ENCODE assay signal across 8 cellular contexts in the genomic region with DNA sequence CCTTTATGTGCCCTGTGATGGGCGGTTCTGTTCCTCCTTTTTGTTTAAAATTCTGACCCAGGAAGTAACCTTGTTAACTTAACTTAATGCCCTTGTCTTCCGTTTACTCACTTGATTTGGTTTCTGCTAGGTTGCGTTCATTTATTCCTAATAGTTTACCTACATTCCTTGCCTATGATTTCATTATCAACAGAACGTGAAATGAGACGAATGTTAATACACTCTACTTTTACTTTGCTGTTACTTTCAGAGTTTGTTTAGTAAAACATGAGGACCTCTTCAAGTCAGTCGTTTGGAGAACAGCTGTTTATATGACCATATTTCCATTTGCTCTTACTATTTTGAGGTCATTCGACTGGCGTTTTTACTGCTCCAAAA. TPM values are rescaled to one million over a fixed set of nuclear protein-coding genes. Genes with fewer than 3 reads are reported as not detected.
DNase-seq lines count a peak whose midpoint lies in the region; ATAC-seq and TF ChIP-seq lines count a peak whose summit lies in the region.

No MANE protein-coding gene starts in this region.

- H3K9me3 ChIP-seq in suprapubic skin = no peaks in the 10 kb centered on the region

- H3K4me3 ChIP-seq in suprapubic skin = peak overlapping the region; percentile 61

- TF ChIP-seq CTCF in suprapubic skin (IDR thresholded peaks at IDR 0.05) = no peak

- H3K27me3 ChIP-seq in suprapubic skin = no peaks in the 10 kb centered on the region

- H3K27me3 Mint-ChIP-seq in activated CD4-positive, alpha-beta T cell treated with anti-CD3 and anti-CD28 coated beads for 36 hours = no peaks in the 10 kb centered on the region
- no peaks in the 10 kb centered on the region for H3K27me3 Mint-ChIP-seq in activated T-helper 2 cell treated with anti-CD3 and anti-CD28 coated beads, Interferon-gamma antibody, Interleukin-2, Interleukin-4, amounts not matched to agents 10 μg/mL and 5 μg/mL and 100 μg/mL, durations not matched to agents 14 hours and 24 hours and 36 hours (ENCODE audit: low read depth)

- H3K4me1 Mint-ChIP-seq in activated CD4-positive, alpha-beta T cell treated with anti-CD3 and anti-CD28 coated beads for 36 hours = peaks cover 21% of the 10 kb centered on the region
- peaks cover 31% of the 10 kb centered on the region for H3K4me1 Mint-ChIP-seq in activated T-helper 2 cell treated with anti-CD3 and anti-CD28 coated beads, Interferon-gamma antibody, Interleukin-2, Interleukin-4, amounts not matched to agents 10 μg/mL and 5 μg/mL and 100 μg/mL, durations not matched to agents 14 hours and 24 hours and 36 hours (ENCODE audit: low read depth)

- peak overlapping the region; percentile 80 for H3K27ac ChIP-seq in suprapubic skin

- H3K36me3 ChIP-seq in suprapubic skin = no peaks in the 10 kb centered on the region

- TF ChIP-seq POLR2A in suprapubic skin (IDR thresholded peaks at IDR 0.05) = no peak

- under 1% methylated on average over 8 of the region's 8 CpGs for WGBS in suprapubic skin

- TF ChIP-seq EP300 in suprapubic skin (IDR thresholded peaks at IDR 0.05) = no peak

- intact Hi-C loops in activated CD4-positive, alpha-beta T cell treated with anti-CD3 and anti-CD28 coated beads for 36 hours (cut with DNase I, micrococcal nuclease) = loop anchor here (1.0 to 10.0 kb wide), 12 partner anchors 44 to 734 kb away; a partner anchor contains a TSS
- intact Hi-C loops in activated T-helper 2 cell treated with anti-CD3 and anti-CD28 coated beads, Interferon-gamma antibody, Interleukin-2, Interleukin-4, amounts not matched to agents 10 μg/mL and 5 μg/mL and 100 μg/mL, durations not matched to agents 14 hours and 24 hours and 36 hours (cut with micrococcal nuclease) = loop anchor here (1.0 to 5.0 kb wide), 4 partner anchors 44 to 615 kb away; a partner anchor contains a TSS

- DNase-seq in activated CD4-positive, alpha-beta T cell treated with anti-CD3 and anti-CD28 coated beads for 36 hours = no peak
- no peak for DNase-seq in activated CD4-positive, alpha-beta T cell treated with anti-CD3 and anti-CD28 coated beads for 48 hours
- no peak for DNase-seq in activated T-helper 2 cell treated with anti-CD3 and anti-CD28 coated beads, Interferon-gamma antibody, Interleukin-2, Interleukin-4, amounts not matched to agents 10 μg/mL and 5 μg/mL and 100 μg/mL, durations not matched to agents 14 hours and 24 hours and 36 hours (ENCODE audit: low spot score)
- DNase-seq in iris pigment epithelial cell (ENCODE audit: low read depth) (peak; percentile 43), suprapubic skin (ENCODE audit: low spot score in 2 of 2) (no peak)

- CTCF ChIA-PET in activated CD4-positive, alpha-beta T cell treated with anti-CD3 and anti-CD28 coated beads for 36 hours (lab: Charles Lee) = interaction anchor here (1.4 kb wide), 2 partner anchors 8 to 46 kb away, joined by 3 to 4 read pairs; no protein-coding TSS in a partner anchor

- POLR2A ChIA-PET in activated CD4-positive, alpha-beta T cell treated with anti-CD3 and anti-CD28 coated beads for 36 hours (lab: Charles Lee) = interaction anchor here (1.0 to 1.4 kb wide), 10 partner anchors 8 to 615 kb away, joined by 3 to 6 read pairs (median 4); a partner anchor contains a TSS

- ATAC-seq in activated CD4-positive, alpha-beta T cell treated with anti-CD3 and anti-CD28 coated beads for 36 hours = no peak
- ATAC-seq in HG03571 (IDR thresholded peaks at IDR 0.05; ENCODE audit: unreplicated experiment) (no peak), GM18520 (IDR thresholded peaks at IDR 0.05; ENCODE audit: unreplicated experiment) (no peak), GM18867 (IDR thresholded peaks at IDR 0.05; ENCODE audit: unreplicated experiment) (no peak)

- H3K4me3 Mint-ChIP-seq in activated CD4-positive, alpha-beta T cell treated with anti-CD3 and anti-CD28 coated beads for 36 hours = peak overlapping the region; percentile 87
- H3K4me3 Mint-ChIP-seq in activated T-helper 2 cell treated with anti-CD3 and anti-CD28 coated beads, Interferon-gamma antibody, Interleukin-2, Interleukin-4, amounts not matched to agents 10 μg/mL and 5 μg/mL and 100 μg/mL, durations not matched to agents 14 hours and 24 hours and 36 hours (ENCODE audit: low read depth) = peak overlapping the region; percentile 97

- peak overlapping the region; percentile 93 for H3K27ac Mint-ChIP-seq in activated CD4-positive, alpha-beta T cell treated with anti-CD3 and anti-CD28 coated beads for 36 hours
- H3K27ac Mint-ChIP-seq in activated T-helper 2 cell treated with anti-CD3 and anti-CD28 coated beads, Interferon-gamma antibody, Interleukin-2, Interleukin-4, amounts not matched to agents 10 μg/mL and 5 μg/mL and 100 μg/mL, durations not matched to agents 14 hours and 24 hours and 36 hours = peak overlapping the region; percentile 98

- H3K4me1 ChIP-seq in suprapubic skin = peaks cover 25% of the 10 kb centered on the region

- H3K9me3 Mint-ChIP-seq in activated CD4-positive, alpha-beta T cell treated with anti-CD3 and anti-CD28 coated beads for 36 hours (ENCODE audit: low read depth) = no peaks in the 10 kb centered on the region
- H3K9me3 Mint-ChIP-seq in activated T-helper 2 cell treated with anti-CD3 and anti-CD28 coated beads, Interferon-gamma antibody, Interleukin-2, Interleukin-4, amounts not matched to agents 10 μg/mL and 5 μg/mL and 100 μg/mL, durations not matched to agents 14 hours and 24 hours and 36 hours = no peaks in the 10 kb centered on the region

- H3K36me3 Mint-ChIP-seq in activated CD4-positive, alpha-beta T cell treated with anti-CD3 and anti-CD28 coated beads for 36 hours (ENCODE audit: low read depth) = peaks cover 14% of the 10 kb centered on the region
- peaks cover 14% of the 10 kb centered on the region for H3K36me3 Mint-ChIP-seq in activated T-helper 2 cell treated with anti-CD3 and anti-CD28 coated beads, Interferon-gamma antibody, Interleukin-2, Interleukin-4, amounts not matched to agents 10 μg/mL and 5 μg/mL and 100 μg/mL, durations not matched to agents 14 hours and 24 hours and 36 hours (ENCODE audit: low read depth)

RNA-seq across cellular contexts. Expression of a gene that starts 0.7 kb away (rescaled TPM):
- total RNA-seq in activated CD4-positive, alpha-beta T cell treated with anti-CD3 and anti-CD28 coated beads for 36 hours = 10 to 100 TPM; 36.0 to 39.3 TPM
- 37.2 and 37.4 TPM in 2 replicates for total RNA-seq in activated T-helper 2 cell treated with anti-CD3 and anti-CD28 coated beads, Interferon-gamma antibody, Interleukin-2, Interleukin-4, amounts not matched to agents 10 μg/mL and 5 μg/mL and 100 μg/mL, durations not matched to agents 14 hours and 24 hours and 36 hours
- total RNA-seq in suprapubic skin = 10 to 100 TPM; 13.0 to 30.4 (median 18.8) TPM

RNA-seq across cellular contexts. Expression of a gene that starts 44.0 kb away (rescaled TPM):
- 100 to 1,000 TPM; 100 to 107 TPM for total RNA-seq in activated CD4-positive, alpha-beta T cell treated with anti-CD3 and anti-CD28 coated beads for 36 hours
- 112 and 115 TPM in 2 replicates for total RNA-seq in activated T-helper 2 cell treated with anti-CD3 and anti-CD28 coated beads, Interferon-gamma antibody, Interleukin-2, Interleukin-4, amounts not matched to agents 10 μg/mL and 5 μg/mL and 100 μg/mL, durations not matched to agents 14 hours and 24 hours and 36 hours
- total RNA-seq in suprapubic skin = 10 to 100 TPM; 39.3 to 45.4 (median 42.8) TPM
